In genomic region chr18:13235326-13235937, GRCh38 we compare ENCODE assay signal across 15 cellular contexts. TPM values are rescaled to one million over a fixed set of nuclear protein-coding genes. Genes with fewer than 3 reads are reported as not detected.
DNase-seq lines count a peak whose midpoint lies in the region; ATAC-seq and TF ChIP-seq lines count a peak whose summit lies in the region.
"Had no signal": no experiment of that assay in that cellular context is flagged by ENCODE, and none has a peak within 500 bp of the region (broad histone marks: within the 10 kb centered on the region; RNA-seq: fewer than 3 reads in every experiment).

No MANE protein-coding gene starts in this region.

- H3K27me3 ChIP-seq in breast epithelium (no peaks in the 10 kb centered on the region), thoracic aorta (replicated peaks; ENCODE audit: insufficient read depth) (no peaks in the 10 kb centered on the region)

- POLR2A ChIA-PET in activated naive CD8-positive, alpha-beta T cell treated with anti-CD3 and anti-CD28 coated beads, Interleukin-2, amount 10 ng/mL, durations not matched to agents 7 days and 5 days (lab: Charles Lee) = no interaction called here

- no peaks in the 10 kb centered on the region for H3K27me3 Mint-ChIP-seq in activated naive CD8-positive, alpha-beta T cell treated with anti-CD3 and anti-CD28 coated beads, Interleukin-2, amount 10 ng/mL, durations not matched to agents 7 days and 5 days
- no peaks in the 10 kb centered on the region for H3K27me3 Mint-ChIP-seq in activated naive CD8-positive, alpha-beta T cell treated with anti-CD3 and anti-CD28 coated beads, Interleukin-2, amount 50 U/mL, for 24 hours

- H3K4me1 ChIP-seq in breast epithelium (peaks cover 0 to 4% of the 10 kb centered on the region in 2 donors), thoracic aorta (ENCODE audit: control insufficient read depth in 1 of 2, low read depth in 2 of 2) (peaks cover 6 to 29% of the 10 kb centered on the region in 2 donors)
- H3K4me1 ChIP-seq: Caco-2 had no signal

- no peak overlapping the region for H3K27ac Mint-ChIP-seq in activated naive CD8-positive, alpha-beta T cell treated with anti-CD3 and anti-CD28 coated beads, Interleukin-2, amount 10 ng/mL, durations not matched to agents 7 days and 5 days
- H3K27ac Mint-ChIP-seq in activated naive CD8-positive, alpha-beta T cell treated with anti-CD3 and anti-CD28 coated beads, Interleukin-2, amount 50 U/mL, for 24 hours = no peak overlapping the region
- H3K27ac Mint-ChIP-seq: nephron progenitor cell, WTC11 had no signal

- H3K4me3 ChIP-seq in breast epithelium (peak overlapping the region in 1 of 3 donors; percentile 22), thoracic aorta (peak overlapping the region; percentile 10), foreskin fibroblast (ENCODE audit: low read depth in 1 of 2, low read length in 2 of 2) (no peak overlapping the region)
- H3K4me3 ChIP-seq: GM12878 had no signal

- H3K27ac ChIP-seq in breast epithelium (peak overlapping the region; percentile 88 to 92), thoracic aorta (peak overlapping the region; percentile 35 to 53)
- H3K27ac ChIP-seq: KMS-11 had no signal

- TF ChIP-seq CTCF in breast epithelium (IDR thresholded peaks at IDR 0.05) = no peak
- TF ChIP-seq CTCF in thoracic aorta (IDR thresholded peaks at IDR 0.05) = no peak
- TF ChIP-seq CTCF in foreskin fibroblast (IDR thresholded peaks at IDR 0.05; ENCODE audit: low read depth, low read length) = no peak

- no peaks in the 10 kb centered on the region for H3K9me3 ChIP-seq in breast epithelium
- H3K9me3 ChIP-seq in thoracic aorta = no peaks in the 10 kb centered on the region
- H3K9me3 ChIP-seq: Caco-2 had no signal

- intact Hi-C loops in breast epithelium (cut with DNase I; ENCODE audit: low total_unique reads) = no loop called here

- no peak for ATAC-seq in activated naive CD8-positive, alpha-beta T cell treated with anti-CD3 and anti-CD28 coated beads, Interleukin-2, amount 10 ng/mL, durations not matched to agents 7 days and 5 days (ENCODE audit: low read depth)
- no peak for ATAC-seq in activated naive CD8-positive, alpha-beta T cell treated with anti-CD3 and anti-CD28 coated beads, Interleukin-2, amount 50 U/mL, for 24 hours
- ATAC-seq in left lobe of liver = no peak
- peak; percentile 34 for ATAC-seq in thoracic aorta (ENCODE audit: insufficient number of reproducible peaks, low FRiP score, low read depth)
- no peak for ATAC-seq in HG02973 (IDR thresholded peaks at IDR 0.05; ENCODE audit: unreplicated experiment)
- ATAC-seq: GM12878, WTC11 had no signal

- H3K4me3 Mint-ChIP-seq in activated naive CD8-positive, alpha-beta T cell treated with anti-CD3 and anti-CD28 coated beads, Interleukin-2, amount 10 ng/mL, durations not matched to agents 7 days and 5 days = no peak overlapping the region
- no peak overlapping the region for H3K4me3 Mint-ChIP-seq in activated naive CD8-positive, alpha-beta T cell treated with anti-CD3 and anti-CD28 coated beads, Interleukin-2, amount 50 U/mL, for 24 hours
- H3K4me3 Mint-ChIP-seq: nephron progenitor cell, WTC11 had no signal

- no peaks in the 10 kb centered on the region for H3K36me3 Mint-ChIP-seq in activated naive CD8-positive, alpha-beta T cell treated with anti-CD3 and anti-CD28 coated beads, Interleukin-2, amount 10 ng/mL, durations not matched to agents 7 days and 5 days
- H3K36me3 Mint-ChIP-seq in activated naive CD8-positive, alpha-beta T cell treated with anti-CD3 and anti-CD28 coated beads, Interleukin-2, amount 50 U/mL, for 24 hours (ENCODE audit: low read depth) = no peaks in the 10 kb centered on the region
- H3K36me3 Mint-ChIP-seq: WTC11 had no signal

- H3K36me3 ChIP-seq in breast epithelium (no peaks in the 10 kb centered on the region), thoracic aorta (no peaks in the 10 kb centered on the region)

- peak; percentile 4 for DNase-seq in activated naive CD8-positive, alpha-beta T cell treated with anti-CD3 and anti-CD28 coated beads, Interleukin-2, amount 10 ng/mL, durations not matched to agents 7 days and 5 days
- no peak for DNase-seq in activated naive CD8-positive, alpha-beta T cell treated with anti-CD3 and anti-CD28 coated beads, Interleukin-2, amount 50 U/mL, for 24 hours
- no peak for DNase-seq in breast epithelium (ENCODE audit: low spot score in 2 of 2)
- peak; percentile 18 for DNase-seq in left lobe of liver (ENCODE audit: low spot score)
- DNase-seq in thoracic aorta (ENCODE audit: low spot score) = no peak
- no peak for DNase-seq in DMS53 treated with DMSO at 0.1 percent for 48 hours (lab: John Stamatoyannopoulos, UW; ENCODE audit: unreplicated experiment)
- no peak for DNase-seq in foreskin fibroblast
- DNase-seq: activated naive CD4-positive, alpha-beta T cell treated with anti-CD3 and anti-CD28 coated beads, Interleukin-2, amount 50 U/mL, for 16 hours; Caco-2; NCI-H1105 treated with DMSO at 0.1 percent for 48 hours; nephron progenitor cell had no signal

- no peak for TF ChIP-seq POLR2A in breast epithelium (IDR thresholded peaks at IDR 0.05)

- no peaks in the 10 kb centered on the region for H3K4me1 Mint-ChIP-seq in activated naive CD8-positive, alpha-beta T cell treated with anti-CD3 and anti-CD28 coated beads, Interleukin-2, amount 10 ng/mL, durations not matched to agents 7 days and 5 days
- no peaks in the 10 kb centered on the region for H3K4me1 Mint-ChIP-seq in activated naive CD8-positive, alpha-beta T cell treated with anti-CD3 and anti-CD28 coated beads, Interleukin-2, amount 50 U/mL, for 24 hours

- H3K9me3 Mint-ChIP-seq in activated naive CD8-positive, alpha-beta T cell treated with anti-CD3 and anti-CD28 coated beads, Interleukin-2, amount 10 ng/mL, durations not matched to agents 7 days and 5 days = no peaks in the 10 kb centered on the region
- no peaks in the 10 kb centered on the region for H3K9me3 Mint-ChIP-seq in activated naive CD8-positive, alpha-beta T cell treated with anti-CD3 and anti-CD28 coated beads, Interleukin-2, amount 50 U/mL, for 24 hours
- H3K9me3 Mint-ChIP-seq: nephron progenitor cell, WTC11 had no signal

RNA-seq across cellular contexts. Expression of gene LDLRAD4, which starts 16.9 kb away (rescaled TPM):
- total RNA-seq in activated naive CD8-positive, alpha-beta T cell treated with anti-CD3 and anti-CD28 coated beads, Interleukin-2, amount 10 ng/mL, durations not matched to agents 7 days and 5 days = 10 to 100 TPM; 40.3 to 44.3 TPM
- total RNA-seq in breast epithelium (10 to 100 TPM; 28.5 to 94.3 (median 42.9) TPM), left lobe of liver (41.9 TPM), thoracic aorta (100 to 1,000 TPM in 1 of 2 donors, 10 to 100 TPM in 1; 98.4 to 135 TPM)

Comparison
In these comparisons a context has a peak if more than half of its experiments do, and no peak if none do; other contexts are left out.
1. DNase-seq: peak in activated naive CD8-positive, alpha-beta T cell treated with anti-CD3 and anti-CD28 coated beads, Interleukin-2, amount 10 ng/mL, durations not matched to agents 7 days and 5 days (single experiment) and left lobe of liver (single experiment); none in activated naive CD8-positive, alpha-beta T cell treated with anti-CD3 and anti-CD28 coated beads, Interleukin-2, amount 50 U/mL, for 24 hours (single experiment), breast epithelium (0 of 2), thoracic aorta (single experiment), DMS53 treated with DMSO at 0.1 percent for 48 hours (single experiment) and foreskin fibroblast (0 of 2).